Comparison of ENCODE assay signal across 8 cellular contexts in the genomic region with DNA sequence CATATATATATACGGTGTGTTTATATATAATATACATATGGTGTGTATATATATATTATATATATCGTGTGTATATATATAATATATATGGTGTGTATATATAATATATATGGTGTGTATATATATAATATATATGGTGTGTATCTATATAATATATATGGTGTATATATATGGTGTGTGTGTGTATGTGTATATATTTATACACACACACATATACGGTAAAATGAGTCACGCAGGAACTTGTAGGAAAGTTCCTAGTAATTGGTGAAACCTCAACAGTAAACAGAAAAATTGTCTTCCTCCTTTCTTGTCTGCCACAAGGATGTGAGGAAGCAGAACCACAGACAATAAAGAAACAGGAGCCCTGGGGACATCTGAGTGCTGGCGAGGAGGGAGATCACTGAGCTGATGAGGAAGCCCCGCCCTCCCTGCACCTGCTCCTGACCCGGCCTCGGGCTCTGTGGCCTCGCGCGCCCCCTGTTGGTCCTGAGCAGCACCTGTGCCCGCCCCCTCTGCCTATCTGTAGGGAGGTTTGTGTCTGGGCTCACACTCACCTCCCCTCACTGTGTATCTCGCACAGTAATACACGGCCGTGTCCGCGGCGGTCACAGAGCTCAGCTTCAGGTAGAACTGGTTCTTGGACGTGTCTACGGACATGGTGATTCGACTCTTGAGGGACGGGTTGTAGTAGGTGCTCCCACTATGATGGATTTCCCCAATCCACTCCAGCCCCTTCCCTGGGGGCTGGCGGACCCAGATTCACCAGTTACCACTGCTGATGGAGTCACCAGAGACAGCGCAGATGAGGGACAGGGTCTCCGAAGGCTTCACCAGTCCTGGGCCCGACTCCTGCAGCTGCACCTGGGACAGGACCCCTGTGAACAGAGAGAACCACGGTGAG.
DNase-seq lines count a peak whose midpoint lies in the region; ATAC-seq and TF ChIP-seq lines count a peak whose summit lies in the region.

No MANE protein-coding gene starts in this region.

- TF ChIP-seq CTCF in nephron progenitor cell (IDR thresholded peaks at IDR 0.05): no peak

- peak; percentile 34 for DNase-seq in Daoy (ENCODE audit: low read depth)
- DNase-seq in activated naive CD4-positive, alpha-beta T cell treated with anti-CD3 and anti-CD28 coated beads, Interleukin-2, amount 50 U/mL, for 16 hours: peak; percentile 88
- DNase-seq in stimulated activated CD4-positive, alpha-beta T cell treated with anti-CD3 and anti-CD28 coated beads, Interleukin-4, amount 100 ng/mL, for 24 hours: peak; percentile 84
- DNase-seq in nephron progenitor cell: no peak
- no peak for DNase-seq in mesenteric fat pad (ENCODE audit: low spot score)

- H3K9me3 Mint-ChIP-seq in nephron progenitor cell: peaks cover 99% of the 10 kb centered on the region

- H3K27me3 Mint-ChIP-seq in nephron progenitor cell (ENCODE audit: low read depth, poor library complexity): peaks cover 3% of the 10 kb centered on the region

- H3K36me3 Mint-ChIP-seq in nephron progenitor cell (ENCODE audit: low read depth): no peaks in the 10 kb centered on the region

- ATAC-seq in HG03432 (IDR thresholded peaks at IDR 0.05; ENCODE audit: unreplicated experiment) (peak; percentile 71), SK-N-SH treated with all-trans-retinoic acid at 6 μM for 48 hours (peak; percentile 76), HG03469 (IDR thresholded peaks at IDR 0.05; ENCODE audit: unreplicated experiment) (no peak)

- H3K4me1 Mint-ChIP-seq in nephron progenitor cell: no peaks in the 10 kb centered on the region

- no peak overlapping the region for H3K27ac Mint-ChIP-seq in nephron progenitor cell

- no peak overlapping the region for H3K4me3 Mint-ChIP-seq in nephron progenitor cell

TF ChIP-seq in SK-N-SH treated with all-trans-retinoic acid at 6 μM for 48 hours, 23 proteins besides CTCF, POLR2A, EP300 and RAD21:
- TF ChIP-seq GLIS3 (CRISPR knock-in tag; IDR thresholded peaks at IDR 0.05): no peak
- TF ChIP-seq, protein P1, sequence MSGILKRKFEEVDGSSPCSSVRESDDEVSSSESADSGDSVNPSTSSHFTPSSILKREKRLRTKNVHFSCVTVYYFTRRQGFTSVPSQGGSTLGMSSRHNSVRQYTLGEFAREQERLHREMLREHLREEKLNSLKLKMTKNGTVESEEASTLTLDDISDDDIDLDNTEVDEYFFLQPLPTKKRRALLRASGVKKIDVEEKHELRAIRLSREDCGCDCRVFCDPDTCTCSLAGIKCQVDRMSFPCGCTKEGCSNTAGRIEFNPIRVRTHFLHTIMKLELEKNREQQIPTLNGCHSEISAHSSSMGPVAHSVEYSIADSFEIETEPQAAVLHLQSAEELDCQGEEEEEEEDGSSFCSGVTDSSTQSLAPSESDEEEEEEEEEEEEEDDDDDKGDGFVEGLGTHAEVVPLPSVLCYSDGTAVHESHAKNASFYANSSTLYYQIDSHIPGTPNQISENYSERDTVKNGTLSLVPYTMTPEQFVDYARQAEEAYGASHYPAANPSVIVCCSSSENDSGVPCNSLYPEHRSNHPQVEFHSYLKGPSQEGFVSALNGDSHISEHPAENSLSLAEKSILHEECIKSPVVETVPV (CRISPR knock-in tag; IDR thresholded peaks at IDR 0.05): no peak
- no peak for TF ChIP-seq ESRRG (CRISPR knock-in tag; IDR thresholded peaks at IDR 0.05)
- TF ChIP-seq OSR1 (CRISPR knock-in tag; IDR thresholded peaks at IDR 0.05): no peak
- TF ChIP-seq TCF4 (CRISPR knock-in tag; IDR thresholded peaks at IDR 0.05; ENCODE audit: borderline replicate concordance): no peak
- no peak for TF ChIP-seq BACH2 (CRISPR knock-in tag; IDR thresholded peaks at IDR 0.05; ENCODE audit: borderline replicate concordance)
- no peak for TF ChIP-seq ZFP3 (CRISPR knock-in tag; IDR thresholded peaks at IDR 0.05)
- no peak for TF ChIP-seq ZC3H10 (CRISPR knock-in tag; IDR thresholded peaks at IDR 0.05)
- TF ChIP-seq, protein P2, sequence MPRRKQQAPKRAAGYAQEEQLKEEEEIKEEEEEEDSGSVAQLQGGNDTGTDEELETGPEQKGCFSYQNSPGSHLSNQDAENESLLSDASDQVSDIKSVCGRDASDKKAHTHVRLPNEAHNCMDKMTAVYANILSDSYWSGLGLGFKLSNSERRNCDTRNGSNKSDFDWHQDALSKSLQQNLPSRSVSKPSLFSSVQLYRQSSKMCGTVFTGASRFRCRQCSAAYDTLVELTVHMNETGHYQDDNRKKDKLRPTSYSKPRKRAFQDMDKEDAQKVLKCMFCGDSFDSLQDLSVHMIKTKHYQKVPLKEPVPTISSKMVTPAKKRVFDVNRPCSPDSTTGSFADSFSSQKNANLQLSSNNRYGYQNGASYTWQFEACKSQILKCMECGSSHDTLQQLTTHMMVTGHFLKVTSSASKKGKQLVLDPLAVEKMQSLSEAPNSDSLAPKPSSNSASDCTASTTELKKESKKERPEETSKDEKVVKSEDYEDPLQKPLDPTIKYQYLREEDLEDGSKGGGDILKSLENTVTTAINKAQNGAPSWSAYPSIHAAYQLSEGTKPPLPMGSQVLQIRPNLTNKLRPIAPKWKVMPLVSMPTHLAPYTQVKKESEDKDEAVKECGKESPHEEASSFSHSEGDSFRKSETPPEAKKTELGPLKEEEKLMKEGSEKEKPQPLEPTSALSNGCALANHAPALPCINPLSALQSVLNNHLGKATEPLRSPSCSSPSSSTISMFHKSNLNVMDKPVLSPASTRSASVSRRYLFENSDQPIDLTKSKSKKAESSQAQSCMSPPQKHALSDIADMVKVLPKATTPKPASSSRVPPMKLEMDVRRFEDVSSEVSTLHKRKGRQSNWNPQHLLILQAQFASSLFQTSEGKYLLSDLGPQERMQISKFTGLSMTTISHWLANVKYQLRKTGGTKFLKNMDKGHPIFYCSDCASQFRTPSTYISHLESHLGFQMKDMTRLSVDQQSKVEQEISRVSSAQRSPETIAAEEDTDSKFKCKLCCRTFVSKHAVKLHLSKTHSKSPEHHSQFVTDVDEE (CRISPR knock-in tag; IDR thresholded peaks at IDR 0.05): no peak
- TF ChIP-seq, protein P3, sequence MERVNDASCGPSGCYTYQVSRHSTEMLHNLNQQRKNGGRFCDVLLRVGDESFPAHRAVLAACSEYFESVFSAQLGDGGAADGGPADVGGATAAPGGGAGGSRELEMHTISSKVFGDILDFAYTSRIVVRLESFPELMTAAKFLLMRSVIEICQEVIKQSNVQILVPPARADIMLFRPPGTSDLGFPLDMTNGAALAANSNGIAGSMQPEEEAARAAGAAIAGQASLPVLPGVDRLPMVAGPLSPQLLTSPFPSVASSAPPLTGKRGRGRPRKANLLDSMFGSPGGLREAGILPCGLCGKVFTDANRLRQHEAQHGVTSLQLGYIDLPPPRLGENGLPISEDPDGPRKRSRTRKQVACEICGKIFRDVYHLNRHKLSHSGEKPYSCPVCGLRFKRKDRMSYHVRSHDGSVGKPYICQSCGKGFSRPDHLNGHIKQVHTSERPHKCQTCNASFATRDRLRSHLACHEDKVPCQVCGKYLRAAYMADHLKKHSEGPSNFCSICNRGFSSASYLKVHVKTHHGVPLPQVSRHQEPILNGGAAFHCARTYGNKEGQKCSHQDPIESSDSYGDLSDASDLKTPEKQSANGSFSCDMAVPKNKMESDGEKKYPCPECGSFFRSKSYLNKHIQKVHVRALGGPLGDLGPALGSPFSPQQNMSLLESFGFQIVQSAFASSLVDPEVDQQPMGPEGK (CRISPR knock-in tag; IDR thresholded peaks at IDR 0.05; ENCODE audit: borderline replicate concordance): no peak
- TF ChIP-seq, protein P4, sequence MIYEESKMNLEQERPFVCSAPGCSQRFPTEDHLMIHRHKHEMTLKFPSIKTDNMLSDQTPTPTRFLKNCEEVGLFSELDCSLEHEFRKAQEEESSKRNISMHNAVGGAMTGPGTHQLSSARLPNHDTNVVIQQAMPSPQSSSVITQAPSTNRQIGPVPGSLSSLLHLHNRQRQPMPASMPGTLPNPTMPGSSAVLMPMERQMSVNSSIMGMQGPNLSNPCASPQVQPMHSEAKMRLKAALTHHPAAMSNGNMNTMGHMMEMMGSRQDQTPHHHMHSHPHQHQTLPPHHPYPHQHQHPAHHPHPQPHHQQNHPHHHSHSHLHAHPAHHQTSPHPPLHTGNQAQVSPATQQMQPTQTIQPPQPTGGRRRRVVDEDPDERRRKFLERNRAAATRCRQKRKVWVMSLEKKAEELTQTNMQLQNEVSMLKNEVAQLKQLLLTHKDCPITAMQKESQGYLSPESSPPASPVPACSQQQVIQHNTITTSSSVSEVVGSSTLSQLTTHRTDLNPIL (CRISPR knock-in tag; IDR thresholded peaks at IDR 0.05; ENCODE audit: low read depth): no peak
- no peak for TF ChIP-seq PPARA (CRISPR knock-in tag; IDR thresholded peaks at IDR 0.05; ENCODE audit: borderline replicate concordance)
- TF ChIP-seq CSDC2 (CRISPR knock-in tag; IDR thresholded peaks at IDR 0.05): no peak
- no peak for TF ChIP-seq ZFP30 (CRISPR knock-in tag; IDR thresholded peaks at IDR 0.05)
- no peak for TF ChIP-seq SNAI2 (CRISPR knock-in tag; IDR thresholded peaks at IDR 0.05)
- TF ChIP-seq, protein P5, sequence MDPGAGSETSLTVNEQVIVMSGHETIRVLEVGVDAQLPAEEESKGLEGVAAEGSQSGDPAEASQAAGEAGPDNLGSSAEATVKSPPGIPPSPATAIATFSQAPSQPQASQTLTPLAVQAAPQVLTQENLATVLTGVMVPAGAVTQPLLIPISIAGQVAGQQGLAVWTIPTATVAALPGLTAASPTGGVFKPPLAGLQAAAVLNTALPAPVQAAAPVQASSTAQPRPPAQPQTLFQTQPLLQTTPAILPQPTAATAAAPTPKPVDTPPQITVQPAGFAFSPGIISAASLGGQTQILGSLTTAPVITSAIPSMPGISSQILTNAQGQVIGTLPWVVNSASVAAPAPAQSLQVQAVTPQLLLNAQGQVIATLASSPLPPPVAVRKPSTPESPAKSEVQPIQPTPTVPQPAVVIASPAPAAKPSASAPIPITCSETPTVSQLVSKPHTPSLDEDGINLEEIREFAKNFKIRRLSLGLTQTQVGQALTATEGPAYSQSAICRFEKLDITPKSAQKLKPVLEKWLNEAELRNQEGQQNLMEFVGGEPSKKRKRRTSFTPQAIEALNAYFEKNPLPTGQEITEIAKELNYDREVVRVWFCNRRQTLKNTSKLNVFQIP (CRISPR knock-in tag; IDR thresholded peaks at IDR 0.05; ENCODE audit: borderline replicate concordance, low read depth): no peak
- no peak for TF ChIP-seq ZNF8 (CRISPR knock-in tag; IDR thresholded peaks at IDR 0.05)
- TF ChIP-seq ZNF70 (CRISPR knock-in tag; IDR thresholded peaks at IDR 0.05): no peak
- TF ChIP-seq RARB (CRISPR knock-in tag; IDR thresholded peaks at IDR 0.05): no peak
- no peak for TF ChIP-seq ISL1 (CRISPR knock-in tag; IDR thresholded peaks at IDR 0.05)

Comparison
In these comparisons a context has a peak if more than half of its experiments do, and no peak if none do; other contexts are left out.
1. DNase-seq: peak in Daoy (single experiment), activated naive CD4-positive, alpha-beta T cell treated with anti-CD3 and anti-CD28 coated beads, Interleukin-2, amount 50 U/mL, for 16 hours (single experiment) and stimulated activated CD4-positive, alpha-beta T cell treated with anti-CD3 and anti-CD28 coated beads, Interleukin-4, amount 100 ng/mL, for 24 hours (single experiment); none in nephron progenitor cell (single experiment) and mesenteric fat pad (single experiment).